ENCODE assay signal across 14 cellular contexts in genomic region chr10:74460812-74461211, GRCh38.
DNase-seq lines count a peak whose midpoint lies in the region; ATAC-seq, FAIRE-seq and TF ChIP-seq lines count a peak whose summit lies in the region.
"Had no signal": no experiment of that assay in that cellular context is flagged by ENCODE, and none has a peak within 500 bp of the region (broad histone marks: within the 10 kb centered on the region; RNA-seq: fewer than 3 reads in every experiment).

No MANE protein-coding gene starts in this region.

- peaks cover 7% of the 10 kb centered on the region for H3K9me3 Mint-ChIP-seq in astrocyte (ENCODE audit: unreplicated experiment)

- H3K4me1 ChIP-seq in astrocyte (ENCODE audit: insufficient read depth, low read length) (peaks cover 4% of the 10 kb centered on the region), osteoblast (ENCODE audit: insufficient read depth, low read length) (no peaks in the 10 kb centered on the region), upper lobe of right lung (no peaks in the 10 kb centered on the region)
- H3K4me1 ChIP-seq: ascending aorta, BLaER1, thyroid gland had no signal

- H3K27ac ChIP-seq in astrocyte (ENCODE audit: low read depth, low read length) (no peak overlapping the region), osteoblast (ENCODE audit: low read depth, low read length) (no peak overlapping the region), upper lobe of right lung (no peak overlapping the region)
- H3K27ac ChIP-seq: BLaER1, thyroid gland had no signal

- H3K36me3 ChIP-seq in astrocyte (ENCODE audit: insufficient read depth, low read length) (no peaks in the 10 kb centered on the region), osteoblast (ENCODE audit: insufficient read depth, low read length) (no peaks in the 10 kb centered on the region), upper lobe of right lung (no peaks in the 10 kb centered on the region)
- H3K36me3 ChIP-seq: ascending aorta, thyroid gland had no signal

- DNase-seq in GM13976 (ENCODE audit: low spot score): peak; percentile 8
- peak; percentile 17 for DNase-seq in astrocyte (ENCODE audit: low read depth)
- DNase-seq in foreskin melanocyte: peak; percentile 43
- DNase-seq in osteoblast (ENCODE audit: insufficient read length, low spot score, missing footprints): peak; percentile 25
- DNase-seq in D341Med (ENCODE audit: low spot score): no peak
- no peak for DNase-seq in iPS-NIHi7 (ENCODE audit: extremely low spot score)
- no peak for DNase-seq in OCI-M1 (lab: John Stamatoyannopoulos, UW)
- DNase-seq in upper lobe of right lung: no peak
- DNase-seq: activated CD4-positive, alpha-beta memory T cell treated with anti-CD3 and anti-CD28 coated beads, Interleukin-2, amount 10 ng/mL, durations not matched to agents 7 days and 5 days; DND-41; stimulated activated CD4-positive, alpha-beta T cell treated with anti-CD3 and anti-CD28 coated beads, Interleukin-2, amount 100 ng/mL, for 24 hours; thyroid gland had no signal

- H3K4me3 ChIP-seq in astrocyte (ENCODE audit: insufficient read depth, low read depth, low read length): no peak overlapping the region
- no peak overlapping the region for H3K4me3 ChIP-seq in osteoblast (ENCODE audit: insufficient read depth, low read length)
- no peak overlapping the region for H3K4me3 ChIP-seq in upper lobe of right lung
- H3K4me3 ChIP-seq: ascending aorta, BLaER1, thyroid gland had no signal

- peak overlapping the region; percentile 81 for H3K27ac Mint-ChIP-seq in astrocyte (ENCODE audit: unreplicated experiment)
- H3K27ac Mint-ChIP-seq: activated CD4-positive, alpha-beta memory T cell treated with anti-CD3 and anti-CD28 coated beads, Interleukin-2, amount 10 ng/mL, durations not matched to agents 7 days and 5 days had no signal

- peaks cover 12% of the 10 kb centered on the region for H3K36me3 Mint-ChIP-seq in astrocyte (ENCODE audit: low read depth, unreplicated experiment)

- H4K20me1 ChIP-seq in astrocyte (ENCODE audit: insufficient read depth, low read length): no peaks in the 10 kb centered on the region
- H4K20me1 ChIP-seq in osteoblast (ENCODE audit: insufficient read depth, low read length): no peaks in the 10 kb centered on the region
- H4K20me1 ChIP-seq: BLaER1 had no signal

- no peak overlapping the region for H3K9ac ChIP-seq in astrocyte (ENCODE audit: low read length)
- H3K9ac ChIP-seq: BLaER1 had no signal

- TF ChIP-seq CTCF in GM13976 (IDR thresholded peaks at IDR 0.05; ENCODE audit: borderline replicate concordance, control extremely low read depth, extremely low read depth, insufficient read depth, missing control alignments) (no peak), astrocyte (IDR thresholded peaks at IDR 0.05; ENCODE audit: insufficient read depth, low read depth, low read length) (no peak), osteoblast (IDR thresholded peaks at IDR 0.05; ENCODE audit: extremely low read depth, low read depth, low read length) (no peak), upper lobe of right lung (IDR thresholded peaks at IDR 0.05) (no peak)

- H3K9me3 ChIP-seq in astrocyte (ENCODE audit: insufficient read depth, low read depth, low read length) (no peaks in the 10 kb centered on the region), osteoblast (ENCODE audit: low read depth, low read length) (no peaks in the 10 kb centered on the region), upper lobe of right lung (no peaks in the 10 kb centered on the region)
- H3K9me3 ChIP-seq: ascending aorta, thyroid gland had no signal

- H3K27me3 ChIP-seq in astrocyte (ENCODE audit: insufficient read depth, low read length) (no peaks in the 10 kb centered on the region), osteoblast (ENCODE audit: insufficient read depth, low read length) (no peaks in the 10 kb centered on the region), upper lobe of right lung (no peaks in the 10 kb centered on the region)
- H3K27me3 ChIP-seq: ascending aorta, BLaER1, thyroid gland had no signal

- no peak for ATAC-seq in upper lobe of right lung

- H3K4me3 Mint-ChIP-seq in astrocyte (ENCODE audit: unreplicated experiment): no peak overlapping the region
- H3K4me3 Mint-ChIP-seq: activated CD4-positive, alpha-beta memory T cell treated with anti-CD3 and anti-CD28 coated beads, Interleukin-2, amount 10 ng/mL, durations not matched to agents 7 days and 5 days had no signal

- intact Hi-C loops in upper lobe of right lung (cut with DNase I): no loop called here

- peaks cover 15% of the 10 kb centered on the region for H3K4me1 Mint-ChIP-seq in astrocyte (ENCODE audit: low read depth, unreplicated experiment)
- H3K4me1 Mint-ChIP-seq: activated CD4-positive, alpha-beta memory T cell treated with anti-CD3 and anti-CD28 coated beads, Interleukin-2, amount 10 ng/mL, durations not matched to agents 7 days and 5 days had no signal

- no peaks in the 10 kb centered on the region for H3K79me2 ChIP-seq in astrocyte (ENCODE audit: insufficient read depth, low read length)
- no peaks in the 10 kb centered on the region for H3K79me2 ChIP-seq in osteoblast (ENCODE audit: insufficient read depth, low read length)

- in situ Hi-C loops in GM13976 (cut with MboI; ENCODE audit: low sequenced_read_pairs, unreplicated experiment): no loop called here

- no peak overlapping the region for H2AFZ ChIP-seq in astrocyte (ENCODE audit: low read depth, low read length)
- no peak overlapping the region for H2AFZ ChIP-seq in osteoblast (ENCODE audit: low read length)

- H3K4me2 ChIP-seq in astrocyte (ENCODE audit: low read length): peak overlapping the region; percentile 4
- no peak overlapping the region for H3K4me2 ChIP-seq in osteoblast (ENCODE audit: insufficient read depth, low read length)
- H3K4me2 ChIP-seq: BLaER1 had no signal

- FAIRE-seq in astrocyte (lab: Jason Lieb, UNC): peak; percentile 20

- no peaks in the 10 kb centered on the region for H3K27me3 Mint-ChIP-seq in astrocyte (ENCODE audit: low read depth, unreplicated experiment)
- H3K27me3 Mint-ChIP-seq: activated CD4-positive, alpha-beta memory T cell treated with anti-CD3 and anti-CD28 coated beads, Interleukin-2, amount 10 ng/mL, durations not matched to agents 7 days and 5 days had no signal

Comparison
In these comparisons a context has a peak if more than half of its experiments do, and no peak if none do; other contexts are left out.
1. DNase-seq: peak in GM13976 (single experiment), astrocyte (single experiment), foreskin melanocyte (single experiment) and osteoblast (single experiment); none in D341Med (single experiment), iPS-NIHi7 (single experiment), OCI-M1 (single experiment) and upper lobe of right lung (single experiment).